In the genomic region with DNA sequence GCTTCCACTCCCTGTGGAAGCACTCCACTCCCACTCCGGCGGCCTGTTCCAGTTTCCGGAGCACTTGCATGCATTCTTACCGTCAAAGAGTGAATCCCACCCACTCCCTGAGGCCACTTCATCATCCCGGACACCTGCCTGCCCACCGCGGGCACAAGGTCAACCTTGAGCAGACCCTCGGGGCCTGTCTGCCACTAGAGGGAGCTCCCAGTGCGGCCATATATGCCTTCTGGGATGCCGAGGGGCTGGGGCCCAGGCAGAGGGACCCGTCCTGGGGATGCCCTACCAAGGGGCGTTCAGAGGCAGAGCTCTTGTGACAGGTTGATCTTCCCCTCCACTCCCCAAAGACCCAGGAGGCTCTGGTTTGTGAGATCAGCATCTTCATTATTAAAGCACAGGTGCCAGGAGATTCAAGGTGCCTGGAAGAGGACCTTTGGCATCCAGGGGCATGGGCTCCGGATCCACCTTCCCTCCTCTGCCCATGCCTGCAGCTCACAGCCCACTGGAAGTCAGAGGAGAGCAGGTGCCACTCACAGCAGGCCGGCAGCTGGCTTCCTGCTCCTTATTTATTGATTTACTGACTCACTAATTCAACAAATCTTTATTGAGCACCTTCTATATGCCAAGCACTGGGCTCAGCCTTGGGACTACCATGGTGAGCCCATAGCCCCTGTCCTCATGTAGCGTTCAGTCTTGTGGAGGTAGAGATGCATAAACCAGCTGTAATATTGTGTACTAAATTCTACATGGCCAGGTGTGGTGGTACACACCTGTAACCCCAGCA, we compare ENCODE assay signal across 10 cellular contexts. TPM values are rescaled to one million over a fixed set of nuclear protein-coding genes. Genes with fewer than 3 reads are reported as not detected.
A peak's percentile ranks its signal among the peaks of the same experiment; 100 is the strongest.
DNase-seq lines count a peak whose midpoint lies in the region; ATAC-seq and TF ChIP-seq lines count a peak whose summit lies in the region.
"Had no signal": no experiment of that assay in that cellular context is flagged by ENCODE, and none has a peak within 500 bp of the region (broad histone marks: within the 10 kb centered on the region; RNA-seq: fewer than 3 reads in every experiment).

No MANE protein-coding gene starts in this region.

- peaks cover 0 to 24% of the 10 kb centered on the region in 2 experiments; a peak in 1 of 4 replicates for H3K4me1 ChIP-seq in SK-N-SH (ENCODE audit: control insufficient read depth in 1 of 2, insufficient read depth in 2 of 2, low read depth in 1 of 2, low read length in 1 of 2)
- H3K4me1 ChIP-seq: pancreas had no signal

- TF ChIP-seq EP300 in SK-N-SH (IDR thresholded peaks at IDR 0.05; ENCODE audit: borderline replicate concordance in 1 of 2, low read depth in 1 of 2, low read length in 1 of 2), result no peak

- H3K9me2 ChIP-seq in SK-N-SH, result no peaks in the 10 kb centered on the region

- H3K27ac ChIP-seq in SK-N-SH (ENCODE audit: low read depth in 2 of 2, low read length in 1 of 2), result no peak overlapping the region
- H3K27ac ChIP-seq: pancreas had no signal

- H3K36me3 ChIP-seq in SK-N-SH (replicated peaks in 1 of 2; ENCODE audit: control insufficient read depth in 1 of 2, insufficient read depth in 2 of 2, low read length in 1 of 2), result no peaks in the 10 kb centered on the region
- H3K36me3 ChIP-seq: pancreas had no signal

- H3K36me3 Mint-ChIP-seq in natural killer cell, result no peaks in the 10 kb centered on the region

- H3K9me3 Mint-ChIP-seq in natural killer cell, result no peaks in the 10 kb centered on the region
- H3K9me3 Mint-ChIP-seq: T-helper 1 cell treated with Interleukin-12 subunit alpha and Interleukin-12 subunit beta and Interleukin-4 antibody, amounts not matched to agents 30 μg/mL and 1 μg/mL, for 36 hours had no signal

- peaks cover 0 to 8% of the 10 kb centered on the region in 2 donors for H3K27me3 Mint-ChIP-seq in natural killer cell (ENCODE audit: low read depth in 2 of 2)

- TF ChIP-seq CTCF in SK-N-SH (IDR thresholded peaks at IDR 0.05) (peak; percentile 62), natural killer cell (IDR thresholded peaks at IDR 0.05) (peak; percentile 68)

- POLR2A ChIA-PET in SK-N-SH (lab: Yijun Ruan, JAX), result no interaction called here

- no peaks in the 10 kb centered on the region for H3F3A ChIP-seq in SK-N-SH (replicated peaks; ENCODE audit: insufficient read depth)

- H3K4me1 Mint-ChIP-seq in natural killer cell, result peaks cover 12 to 15% of the 10 kb centered on the region in 2 donors

- H3K9me3 ChIP-seq in SK-N-SH, result no peaks in the 10 kb centered on the region
- H3K9me3 ChIP-seq: pancreas had no signal

- no peaks in the 10 kb centered on the region for H3K79me2 ChIP-seq in SK-N-SH (ENCODE audit: insufficient read depth)

- no peak overlapping the region for H3K9ac ChIP-seq in SK-N-SH

- intact Hi-C loops in natural killer cell (cut with micrococcal nuclease), result loop anchor here (1.0 kb wide), 1 partner anchor 322 kb away; no protein-coding TSS in a partner anchor

- DNase-seq in NCI-H1436 (lab: John Stamatoyannopoulos, UW), result peak; percentile 12
- DNase-seq in NCI-H1436 treated with DMSO at 0.1 percent for 48 hours (lab: John Stamatoyannopoulos, UW), result no peak
- DNase-seq in SK-N-SH, result peak; percentile 76
- DNase-seq in astrocyte of the hippocampus (ENCODE audit: low read depth, low spot score), result peak; percentile 24
- peak; percentile 47 for DNase-seq in natural killer cell
- DNase-seq in Kasumi-1 (lab: John Stamatoyannopoulos, UW), result no peak

- H3K4me3 ChIP-seq in SK-N-SH (ENCODE audit: low read depth in 2 of 2, low read length in 1 of 2), result no peak overlapping the region
- H3K4me3 ChIP-seq: pancreas had no signal

- peak; percentile 54 for TF ChIP-seq RAD21 in SK-N-SH (IDR thresholded peaks at IDR 0.05; ENCODE audit: low read length)

- H3K27me3 ChIP-seq in SK-N-SH (ENCODE audit: insufficient read depth), result no peaks in the 10 kb centered on the region
- H3K27me3 ChIP-seq: pancreas had no signal

- no peak overlapping the region for H3K4me2 ChIP-seq in SK-N-SH

- CTCF ChIA-PET in SK-N-SH (lab: Yijun Ruan, JAX), result interaction anchor here (0.6 to 4.0 kb wide), 30 partner anchors 8 to 329 kb away, joined by 3 to 22 read pairs (median 4); a partner anchor contains a TSS

- ATAC-seq in natural killer cell (peak in 2 of 3 donors; percentile 50 to 82), GM21528 (IDR thresholded peaks at IDR 0.05; ENCODE audit: low FRiP score, unreplicated experiment) (no peak), GM19035 (IDR thresholded peaks at IDR 0.05; ENCODE audit: unreplicated experiment) (no peak)

- H2AFZ ChIP-seq in SK-N-SH (ENCODE audit: low read depth), result no peak overlapping the region

- H3K4me3 Mint-ChIP-seq in natural killer cell, result peak overlapping the region; percentile 35
- H3K4me3 Mint-ChIP-seq: T-helper 1 cell treated with Interleukin-12 subunit alpha and Interleukin-12 subunit beta and Interleukin-4 antibody, amounts not matched to agents 30 μg/mL and 1 μg/mL, for 36 hours had no signal

- WGBS in SK-N-SH (ENCODE audit: low lambda C conversion rate), result 63% methylated on average over 6 of the region's 15 CpGs

- H4K20me1 ChIP-seq in SK-N-SH (ENCODE audit: insufficient read depth), result no peaks in the 10 kb centered on the region

- peak overlapping the region; percentile 21 to 68 for H3K27ac Mint-ChIP-seq in natural killer cell

TF ChIP-seq in SK-N-SH, 30 proteins besides CTCF, POLR2A, EP300 and RAD21:
- no peak for TF ChIP-seq TEAD4 (IDR thresholded peaks at IDR 0.05; ENCODE audit: borderline replicate concordance, insufficient read depth)
- 0 out of 2 replicates have a peak, but pooled peaks have one; percentile 25 for TF ChIP-seq SMC3 (IDR thresholded peaks at IDR 0.05; ENCODE audit: low read depth, low read length)

RNA-seq across cellular contexts. Expression of a gene that starts 47.3 kb away (rescaled TPM):
- polyA plus RNA-seq in SK-N-SH (2012; rRNA removed), result 13.7 and 15.7 TPM in 2 replicates
- polyA plus RNA-seq in SK-N-SH (2012; cell fraction: cytosol; rRNA removed), result 10.3 and 13.7 TPM in 2 replicates
- 7.5 and 8.9 TPM in 2 replicates for polyA plus RNA-seq in SK-N-SH (2012; cell fraction: nucleus; rRNA removed)
- 10 to 100 TPM; 21.2 to 22.1 (median 21.7) TPM for total RNA-seq in natural killer cell

RNA-seq across cellular contexts. Expression of a gene that starts 58.0 kb away (rescaled TPM):
- 20.9 and 26.4 TPM in 2 replicates for polyA plus RNA-seq in SK-N-SH (2012; rRNA removed)
- 12.2 and 15.7 TPM in 2 replicates for polyA plus RNA-seq in SK-N-SH (2012; cell fraction: cytosol; rRNA removed)
- polyA plus RNA-seq in SK-N-SH (2012; cell fraction: nucleus; rRNA removed), result 53.8 and 73.8 TPM in 2 replicates
- total RNA-seq in natural killer cell, result 10 to 100 TPM; 42.7 to 54.6 (median 43.7) TPM

Comparison
In these comparisons a context has a peak if more than half of its experiments do, and no peak if none do; other contexts are left out.
1. DNase-seq: peak in NCI-H1436 (single experiment), SK-N-SH (single experiment), astrocyte of the hippocampus (single experiment) and natural killer cell (single experiment); none in NCI-H1436 treated with DMSO at 0.1 percent for 48 hours (single experiment) and Kasumi-1 (0 of 2).
2. ATAC-seq: peak in natural killer cell (2 of 3); none in GM21528 (single experiment) and GM19035 (single experiment).